ENCODE assay signal across 1 cellular context in the genomic region with DNA sequence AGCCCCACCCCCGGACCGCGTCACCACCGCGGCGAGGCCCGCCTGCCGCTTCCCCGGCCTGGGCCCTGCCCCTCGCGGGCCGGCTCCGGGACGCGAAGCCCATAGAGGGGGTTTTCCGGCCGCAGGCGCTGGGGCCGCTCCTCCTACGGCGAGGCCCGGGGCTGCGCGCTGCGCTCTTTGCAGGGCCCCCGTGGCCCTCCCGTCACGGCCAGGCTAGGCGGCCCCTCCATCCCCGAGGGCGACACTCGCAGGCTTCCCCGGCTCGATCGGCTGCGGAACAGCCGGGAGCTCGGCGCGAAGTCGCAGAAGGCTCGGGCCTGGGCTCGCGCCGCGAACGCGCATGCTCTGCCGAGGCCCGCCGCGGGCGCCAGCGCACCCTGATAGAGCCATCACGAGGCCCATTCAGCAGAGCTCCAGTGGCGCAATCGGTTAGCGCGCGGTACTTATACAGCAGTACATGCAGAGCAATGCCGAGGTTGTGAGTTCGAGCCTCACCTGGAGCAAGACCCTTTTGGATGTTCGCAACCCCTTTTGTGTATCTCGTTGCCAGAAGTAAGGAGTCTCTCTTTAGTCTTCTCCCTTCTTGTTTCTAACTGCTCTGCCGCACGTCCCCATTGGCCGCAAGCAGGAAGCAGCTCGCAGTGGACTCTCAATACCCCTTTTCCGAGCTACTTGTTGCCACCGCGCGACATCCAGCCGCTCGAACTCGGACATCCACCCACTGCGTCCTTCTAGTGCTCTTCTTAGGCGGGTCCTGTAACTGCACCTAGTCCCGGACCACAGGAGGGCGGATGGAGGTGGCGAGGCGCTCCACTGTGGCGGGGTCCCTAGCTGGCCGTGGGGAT.
TF ChIP-seq lines count a peak whose summit lies in the region.

No MANE protein-coding gene starts in this region.

TF ChIP-seq in HepG2, 621 proteins besides CTCF, POLR2A, EP300 and RAD21 (continued from another document and continues in another):
- TF ChIP-seq, protein P1, sequence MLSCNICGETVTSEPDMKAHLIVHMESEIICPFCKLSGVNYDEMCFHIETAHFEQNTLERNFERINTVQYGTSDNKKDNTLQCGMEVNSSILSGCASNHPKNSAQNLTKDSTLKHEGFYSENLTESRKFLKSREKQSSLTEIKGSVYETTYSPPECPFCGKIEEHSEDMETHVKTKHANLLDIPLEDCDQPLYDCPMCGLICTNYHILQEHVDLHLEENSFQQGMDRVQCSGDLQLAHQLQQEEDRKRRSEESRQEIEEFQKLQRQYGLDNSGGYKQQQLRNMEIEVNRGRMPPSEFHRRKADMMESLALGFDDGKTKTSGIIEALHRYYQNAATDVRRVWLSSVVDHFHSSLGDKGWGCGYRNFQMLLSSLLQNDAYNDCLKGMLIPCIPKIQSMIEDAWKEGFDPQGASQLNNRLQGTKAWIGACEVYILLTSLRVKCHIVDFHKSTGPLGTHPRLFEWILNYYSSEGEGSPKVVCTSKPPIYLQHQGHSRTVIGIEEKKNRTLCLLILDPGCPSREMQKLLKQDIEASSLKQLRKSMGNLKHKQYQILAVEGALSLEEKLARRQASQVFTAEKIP (CRISPR knock-in tag; IDR thresholded peaks at IDR 0.05; ENCODE audit: borderline replicate concordance): peak; percentile 90; the same call in 1 of the 2 replicates
- TF ChIP-seq SETDB1 (CRISPR knock-in tag; IDR thresholded peaks at IDR 0.05; ENCODE audit: borderline replicate concordance) (no peak), KLF6 (CRISPR knock-in tag; IDR thresholded peaks at IDR 0.05) (peak; percentile 97), ZNF879 (CRISPR knock-in tag; IDR thresholded peaks at IDR 0.05) (peak; percentile 92; the same call in 1 of the 2 replicates), CCAR2 (optimal IDR thresholded peaks at IDR 0.05; ENCODE audit: low read depth, low read length) (peak; percentile 16), IRF2 (CRISPR knock-in tag; IDR thresholded peaks at IDR 0.05) (peak; percentile 95), ZNF713 (CRISPR knock-in tag; IDR thresholded peaks at IDR 0.05) (peak; percentile 96), NFYB (CRISPR knock-in tag; IDR thresholded peaks at IDR 0.05) (peak; percentile 28), ZNF816 (CRISPR knock-in tag; IDR thresholded peaks at IDR 0.05; ENCODE audit: borderline replicate concordance) (peak; percentile 68; the same call in 1 of the 2 replicates), AGO2 (optimal IDR thresholded peaks at IDR 0.05; ENCODE audit: low read depth, low read length) (peak; percentile 95), POLR2AphosphoS2 (IDR thresholded peaks at IDR 0.05; ENCODE audit: low read depth, low read length) (no peak), ZNF790 (CRISPR knock-in tag; IDR thresholded peaks at IDR 0.05; ENCODE audit: borderline replicate concordance) (peak; percentile 86; the same call in 1 of the 2 replicates), ZFP82 (CRISPR knock-in tag; IDR thresholded peaks at IDR 0.05; ENCODE audit: borderline replicate concordance) (peak; percentile 91; the same call in 1 of the 2 replicates), ELF3 (CRISPR knock-in tag; IDR thresholded peaks at IDR 0.05) (peak; percentile 89), NR1H2 (CRISPR knock-in tag; IDR thresholded peaks at IDR 0.05; ENCODE audit: borderline replicate concordance, low read depth) (peak; percentile 89; the same call in 1 of the 2 replicates)
- TF ChIP-seq, protein P2, sequence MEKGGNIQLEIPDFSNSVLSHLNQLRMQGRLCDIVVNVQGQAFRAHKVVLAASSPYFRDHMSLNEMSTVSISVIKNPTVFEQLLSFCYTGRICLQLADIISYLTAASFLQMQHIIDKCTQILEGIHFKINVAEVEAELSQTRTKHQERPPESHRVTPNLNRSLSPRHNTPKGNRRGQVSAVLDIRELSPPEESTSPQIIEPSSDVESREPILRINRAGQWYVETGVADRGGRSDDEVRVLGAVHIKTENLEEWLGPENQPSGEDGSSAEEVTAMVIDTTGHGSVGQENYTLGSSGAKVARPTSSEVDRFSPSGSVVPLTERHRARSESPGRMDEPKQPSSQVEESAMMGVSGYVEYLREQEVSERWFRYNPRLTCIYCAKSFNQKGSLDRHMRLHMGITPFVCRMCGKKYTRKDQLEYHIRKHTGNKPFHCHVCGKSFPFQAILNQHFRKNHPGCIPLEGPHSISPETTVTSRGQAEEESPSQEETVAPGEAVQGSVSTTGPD (CRISPR knock-in tag; IDR thresholded peaks at IDR 0.05): 0 out of 2 replicates have a peak, but pooled peaks have one; percentile 71
- TF ChIP-seq, protein P3, sequence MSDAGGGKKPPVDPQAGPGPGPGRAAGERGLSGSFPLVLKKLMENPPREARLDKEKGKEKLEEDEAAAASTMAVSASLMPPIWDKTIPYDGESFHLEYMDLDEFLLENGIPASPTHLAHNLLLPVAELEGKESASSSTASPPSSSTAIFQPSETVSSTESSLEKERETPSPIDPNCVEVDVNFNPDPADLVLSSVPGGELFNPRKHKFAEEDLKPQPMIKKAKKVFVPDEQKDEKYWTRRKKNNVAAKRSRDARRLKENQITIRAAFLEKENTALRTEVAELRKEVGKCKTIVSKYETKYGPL (CRISPR knock-in tag; IDR thresholded peaks at IDR 0.05): peak; percentile 85
- TF ChIP-seq, protein P4, sequence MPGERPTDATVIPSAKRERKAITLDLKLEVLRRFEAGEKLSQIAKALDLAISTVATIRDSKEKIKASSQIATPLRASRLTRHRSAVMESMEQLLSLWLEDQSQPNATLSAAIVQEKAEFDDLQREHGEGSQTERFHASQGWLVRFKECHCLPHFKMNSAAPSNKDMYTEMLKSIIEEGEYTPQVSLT (CRISPR knock-in tag; IDR thresholded peaks at IDR 0.05; ENCODE audit: borderline replicate concordance, low read depth): peak; percentile 61; the same call in 1 of the 2 replicates
- TF ChIP-seq, protein P5, sequence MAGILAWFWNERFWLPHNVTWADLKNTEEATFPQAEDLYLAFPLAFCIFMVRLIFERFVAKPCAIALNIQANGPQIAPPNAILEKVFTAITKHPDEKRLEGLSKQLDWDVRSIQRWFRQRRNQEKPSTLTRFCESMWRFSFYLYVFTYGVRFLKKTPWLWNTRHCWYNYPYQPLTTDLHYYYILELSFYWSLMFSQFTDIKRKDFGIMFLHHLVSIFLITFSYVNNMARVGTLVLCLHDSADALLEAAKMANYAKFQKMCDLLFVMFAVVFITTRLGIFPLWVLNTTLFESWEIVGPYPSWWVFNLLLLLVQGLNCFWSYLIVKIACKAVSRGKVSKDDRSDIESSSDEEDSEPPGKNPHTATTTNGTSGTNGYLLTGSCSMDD (CRISPR knock-in tag; IDR thresholded peaks at IDR 0.05): peak; percentile 87; the same call in 1 of the 2 replicates
- TF ChIP-seq, protein P6, sequence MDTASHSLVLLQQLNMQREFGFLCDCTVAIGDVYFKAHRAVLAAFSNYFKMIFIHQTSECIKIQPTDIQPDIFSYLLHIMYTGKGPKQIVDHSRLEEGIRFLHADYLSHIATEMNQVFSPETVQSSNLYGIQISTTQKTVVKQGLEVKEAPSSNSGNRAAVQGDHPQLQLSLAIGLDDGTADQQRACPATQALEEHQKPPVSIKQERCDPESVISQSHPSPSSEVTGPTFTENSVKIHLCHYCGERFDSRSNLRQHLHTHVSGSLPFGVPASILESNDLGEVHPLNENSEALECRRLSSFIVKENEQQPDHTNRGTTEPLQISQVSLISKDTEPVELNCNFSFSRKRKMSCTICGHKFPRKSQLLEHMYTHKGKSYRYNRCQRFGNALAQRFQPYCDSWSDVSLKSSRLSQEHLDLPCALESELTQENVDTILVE (CRISPR knock-in tag; IDR thresholded peaks at IDR 0.05): peak; percentile 70
- TF ChIP-seq, protein P7, sequence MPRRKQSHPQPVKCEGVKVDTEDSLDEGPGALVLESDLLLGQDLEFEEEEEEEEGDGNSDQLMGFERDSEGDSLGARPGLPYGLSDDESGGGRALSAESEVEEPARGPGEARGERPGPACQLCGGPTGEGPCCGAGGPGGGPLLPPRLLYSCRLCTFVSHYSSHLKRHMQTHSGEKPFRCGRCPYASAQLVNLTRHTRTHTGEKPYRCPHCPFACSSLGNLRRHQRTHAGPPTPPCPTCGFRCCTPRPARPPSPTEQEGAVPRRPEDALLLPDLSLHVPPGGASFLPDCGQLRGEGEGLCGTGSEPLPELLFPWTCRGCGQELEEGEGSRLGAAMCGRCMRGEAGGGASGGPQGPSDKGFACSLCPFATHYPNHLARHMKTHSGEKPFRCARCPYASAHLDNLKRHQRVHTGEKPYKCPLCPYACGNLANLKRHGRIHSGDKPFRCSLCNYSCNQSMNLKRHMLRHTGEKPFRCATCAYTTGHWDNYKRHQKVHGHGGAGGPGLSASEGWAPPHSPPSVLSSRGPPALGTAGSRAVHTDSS (CRISPR knock-in tag; conservative IDR thresholded peaks at IDR 0.05): peak; percentile 95; the same call in 1 of the 2 replicates
- TF ChIP-seq, protein P8, sequence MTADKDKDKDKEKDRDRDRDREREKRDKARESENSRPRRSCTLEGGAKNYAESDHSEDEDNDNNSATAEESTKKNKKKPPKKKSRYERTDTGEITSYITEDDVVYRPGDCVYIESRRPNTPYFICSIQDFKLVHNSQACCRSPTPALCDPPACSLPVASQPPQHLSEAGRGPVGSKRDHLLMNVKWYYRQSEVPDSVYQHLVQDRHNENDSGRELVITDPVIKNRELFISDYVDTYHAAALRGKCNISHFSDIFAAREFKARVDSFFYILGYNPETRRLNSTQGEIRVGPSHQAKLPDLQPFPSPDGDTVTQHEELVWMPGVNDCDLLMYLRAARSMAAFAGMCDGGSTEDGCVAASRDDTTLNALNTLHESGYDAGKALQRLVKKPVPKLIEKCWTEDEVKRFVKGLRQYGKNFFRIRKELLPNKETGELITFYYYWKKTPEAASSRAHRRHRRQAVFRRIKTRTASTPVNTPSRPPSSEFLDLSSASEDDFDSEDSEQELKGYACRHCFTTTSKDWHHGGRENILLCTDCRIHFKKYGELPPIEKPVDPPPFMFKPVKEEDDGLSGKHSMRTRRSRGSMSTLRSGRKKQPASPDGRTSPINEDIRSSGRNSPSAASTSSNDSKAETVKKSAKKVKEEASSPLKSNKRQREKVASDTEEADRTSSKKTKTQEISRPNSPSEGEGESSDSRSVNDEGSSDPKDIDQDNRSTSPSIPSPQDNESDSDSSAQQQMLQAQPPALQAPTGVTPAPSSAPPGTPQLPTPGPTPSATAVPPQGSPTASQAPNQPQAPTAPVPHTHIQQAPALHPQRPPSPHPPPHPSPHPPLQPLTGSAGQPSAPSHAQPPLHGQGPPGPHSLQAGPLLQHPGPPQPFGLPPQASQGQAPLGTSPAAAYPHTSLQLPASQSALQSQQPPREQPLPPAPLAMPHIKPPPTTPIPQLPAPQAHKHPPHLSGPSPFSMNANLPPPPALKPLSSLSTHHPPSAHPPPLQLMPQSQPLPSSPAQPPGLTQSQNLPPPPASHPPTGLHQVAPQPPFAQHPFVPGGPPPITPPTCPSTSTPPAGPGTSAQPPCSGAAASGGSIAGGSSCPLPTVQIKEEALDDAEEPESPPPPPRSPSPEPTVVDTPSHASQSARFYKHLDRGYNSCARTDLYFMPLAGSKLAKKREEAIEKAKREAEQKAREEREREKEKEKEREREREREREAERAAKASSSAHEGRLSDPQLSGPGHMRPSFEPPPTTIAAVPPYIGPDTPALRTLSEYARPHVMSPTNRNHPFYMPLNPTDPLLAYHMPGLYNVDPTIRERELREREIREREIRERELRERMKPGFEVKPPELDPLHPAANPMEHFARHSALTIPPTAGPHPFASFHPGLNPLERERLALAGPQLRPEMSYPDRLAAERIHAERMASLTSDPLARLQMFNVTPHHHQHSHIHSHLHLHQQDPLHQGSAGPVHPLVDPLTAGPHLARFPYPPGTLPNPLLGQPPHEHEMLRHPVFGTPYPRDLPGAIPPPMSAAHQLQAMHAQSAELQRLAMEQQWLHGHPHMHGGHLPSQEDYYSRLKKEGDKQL (CRISPR knock-in tag; IDR thresholded peaks at IDR 0.05; ENCODE audit: low read depth): no peak; the same call in 1 of the 2 replicates
- TF ChIP-seq, protein P9, sequence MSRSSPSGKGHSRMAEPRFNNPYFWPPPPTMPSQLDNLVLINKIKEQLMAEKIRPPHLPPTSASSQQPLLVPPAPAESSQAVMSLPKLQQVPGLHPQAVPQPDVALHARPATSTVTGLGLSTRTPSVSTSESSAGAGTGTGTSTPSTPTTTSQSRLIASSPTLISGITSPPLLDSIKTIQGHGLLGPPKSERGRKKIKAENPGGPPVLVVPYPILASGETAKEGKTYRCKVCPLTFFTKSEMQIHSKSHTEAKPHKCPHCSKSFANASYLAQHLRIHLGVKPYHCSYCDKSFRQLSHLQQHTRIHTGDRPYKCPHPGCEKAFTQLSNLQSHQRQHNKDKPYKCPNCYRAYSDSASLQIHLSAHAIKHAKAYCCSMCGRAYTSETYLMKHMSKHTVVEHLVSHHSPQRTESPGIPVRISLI (CRISPR knock-in tag; IDR thresholded peaks at IDR 0.05; ENCODE audit: borderline replicate concordance): no peak; the same call in 1 of the 2 replicates
- TF ChIP-seq, protein P10, sequence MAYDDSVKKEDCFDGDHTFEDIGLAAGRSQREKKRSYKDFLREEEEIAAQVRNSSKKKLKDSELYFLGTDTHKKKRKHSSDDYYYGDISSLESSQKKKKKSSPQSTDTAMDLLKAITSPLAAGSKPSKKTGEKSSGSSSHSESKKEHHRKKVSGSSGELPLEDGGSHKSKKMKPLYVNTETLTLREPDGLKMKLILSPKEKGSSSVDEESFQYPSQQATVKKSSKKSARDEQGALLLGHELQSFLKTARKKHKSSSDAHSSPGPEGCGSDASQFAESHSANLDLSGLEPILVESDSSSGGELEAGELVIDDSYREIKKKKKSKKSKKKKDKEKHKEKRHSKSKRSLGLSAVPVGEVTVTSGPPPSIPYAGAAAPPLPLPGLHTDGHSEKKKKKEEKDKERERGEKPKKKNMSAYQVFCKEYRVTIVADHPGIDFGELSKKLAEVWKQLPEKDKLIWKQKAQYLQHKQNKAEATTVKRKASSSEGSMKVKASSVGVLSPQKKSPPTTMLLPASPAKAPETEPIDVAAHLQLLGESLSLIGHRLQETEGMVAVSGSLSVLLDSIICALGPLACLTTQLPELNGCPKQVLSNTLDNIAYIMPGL (CRISPR knock-in tag; IDR thresholded peaks at IDR 0.05; ENCODE audit: borderline replicate concordance in 1 of 2, low read depth in 1 of 2): peak; percentile 100
- TF ChIP-seq, protein P11, sequence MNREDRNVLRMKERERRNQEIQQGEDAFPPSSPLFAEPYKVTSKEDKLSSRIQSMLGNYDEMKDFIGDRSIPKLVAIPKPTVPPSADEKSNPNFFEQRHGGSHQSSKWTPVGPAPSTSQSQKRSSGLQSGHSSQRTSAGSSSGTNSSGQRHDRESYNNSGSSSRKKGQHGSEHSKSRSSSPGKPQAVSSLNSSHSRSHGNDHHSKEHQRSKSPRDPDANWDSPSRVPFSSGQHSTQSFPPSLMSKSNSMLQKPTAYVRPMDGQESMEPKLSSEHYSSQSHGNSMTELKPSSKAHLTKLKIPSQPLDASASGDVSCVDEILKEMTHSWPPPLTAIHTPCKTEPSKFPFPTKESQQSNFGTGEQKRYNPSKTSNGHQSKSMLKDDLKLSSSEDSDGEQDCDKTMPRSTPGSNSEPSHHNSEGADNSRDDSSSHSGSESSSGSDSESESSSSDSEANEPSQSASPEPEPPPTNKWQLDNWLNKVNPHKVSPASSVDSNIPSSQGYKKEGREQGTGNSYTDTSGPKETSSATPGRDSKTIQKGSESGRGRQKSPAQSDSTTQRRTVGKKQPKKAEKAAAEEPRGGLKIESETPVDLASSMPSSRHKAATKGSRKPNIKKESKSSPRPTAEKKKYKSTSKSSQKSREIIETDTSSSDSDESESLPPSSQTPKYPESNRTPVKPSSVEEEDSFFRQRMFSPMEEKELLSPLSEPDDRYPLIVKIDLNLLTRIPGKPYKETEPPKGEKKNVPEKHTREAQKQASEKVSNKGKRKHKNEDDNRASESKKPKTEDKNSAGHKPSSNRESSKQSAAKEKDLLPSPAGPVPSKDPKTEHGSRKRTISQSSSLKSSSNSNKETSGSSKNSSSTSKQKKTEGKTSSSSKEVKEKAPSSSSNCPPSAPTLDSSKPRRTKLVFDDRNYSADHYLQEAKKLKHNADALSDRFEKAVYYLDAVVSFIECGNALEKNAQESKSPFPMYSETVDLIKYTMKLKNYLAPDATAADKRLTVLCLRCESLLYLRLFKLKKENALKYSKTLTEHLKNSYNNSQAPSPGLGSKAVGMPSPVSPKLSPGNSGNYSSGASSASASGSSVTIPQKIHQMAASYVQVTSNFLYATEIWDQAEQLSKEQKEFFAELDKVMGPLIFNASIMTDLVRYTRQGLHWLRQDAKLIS (CRISPR knock-in tag; IDR thresholded peaks at IDR 0.05): 0 out of 2 replicates have a peak, but pooled peaks have one; percentile 41
